17 cellular contexts compared by ENCODE assay signal in the genomic region with DNA sequence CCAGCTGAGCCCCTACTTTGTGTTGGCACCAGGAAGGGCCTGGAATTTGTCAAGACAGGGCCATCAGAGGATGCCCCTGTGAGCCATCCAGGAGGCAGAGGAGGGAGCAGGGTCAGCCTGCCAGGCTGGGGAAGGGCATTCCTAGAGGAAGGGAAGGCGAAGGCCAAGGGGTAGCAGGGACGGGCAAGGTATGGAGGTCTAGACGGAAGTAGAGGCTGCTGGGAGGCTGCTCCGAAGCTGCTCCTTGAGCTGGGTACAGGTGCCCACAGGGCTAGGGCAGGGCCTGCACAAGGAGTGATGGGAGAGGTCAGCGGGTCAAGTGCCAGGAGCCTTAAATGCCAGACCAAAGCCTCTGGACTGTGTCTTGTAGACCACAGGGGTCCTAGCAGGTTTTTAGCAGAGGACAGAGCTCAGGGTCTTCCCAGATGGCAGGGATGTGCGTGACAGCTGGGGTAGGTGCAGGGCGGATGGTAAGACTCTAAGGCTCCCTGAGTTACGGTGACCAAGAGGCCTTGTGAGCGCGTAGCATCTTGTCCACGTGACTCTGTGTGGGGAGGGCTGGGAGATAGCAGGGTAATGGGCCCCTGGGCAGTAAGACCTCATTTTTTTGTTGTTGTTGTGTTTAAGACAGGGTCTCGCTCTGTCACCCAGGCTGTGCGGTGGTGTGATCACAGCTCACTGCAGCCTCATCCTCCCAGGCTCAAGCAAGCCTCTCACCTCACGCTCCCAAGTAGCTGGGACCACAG. TPM values are rescaled to one million over a fixed set of nuclear protein-coding genes. Genes with fewer than 3 reads are reported as not detected.
DNase-seq lines count a peak whose midpoint lies in the region; ATAC-seq, FAIRE-seq and TF ChIP-seq lines count a peak whose summit lies in the region.
"Had no signal": no experiment of that assay in that cellular context is flagged by ENCODE, and none has a peak within 500 bp of the region (broad histone marks: within the 10 kb centered on the region; RNA-seq: fewer than 3 reads in every experiment).

No MANE protein-coding gene starts in this region.

- no peak overlapping the region for H3K27ac Mint-ChIP-seq in activated naive CD8-positive, alpha-beta T cell treated with anti-CD3 and anti-CD28 coated beads, Interleukin-2, amount 10 ng/mL, durations not matched to agents 7 days and 5 days
- H3K27ac Mint-ChIP-seq: activated CD4-positive, alpha-beta T cell treated with anti-CD3 and anti-CD28 coated beads for 36 hours; nephron; T-helper 17 cell had no signal

- no peak overlapping the region for H3K4me3 Mint-ChIP-seq in activated naive CD8-positive, alpha-beta T cell treated with anti-CD3 and anti-CD28 coated beads, Interleukin-2, amount 10 ng/mL, durations not matched to agents 7 days and 5 days
- H3K4me3 Mint-ChIP-seq: activated CD4-positive, alpha-beta T cell treated with anti-CD3 and anti-CD28 coated beads for 36 hours; nephron; T-helper 17 cell had no signal

- H3K36me3 ChIP-seq in right lobe of liver, result no peaks in the 10 kb centered on the region
- no peaks in the 10 kb centered on the region for H3K36me3 ChIP-seq in upper lobe of right lung

- no peaks in the 10 kb centered on the region for H3K27me3 Mint-ChIP-seq in activated naive CD8-positive, alpha-beta T cell treated with anti-CD3 and anti-CD28 coated beads, Interleukin-2, amount 10 ng/mL, durations not matched to agents 7 days and 5 days
- H3K27me3 Mint-ChIP-seq: activated CD4-positive, alpha-beta T cell treated with anti-CD3 and anti-CD28 coated beads for 36 hours had no signal

- no peaks in the 10 kb centered on the region for H3K9me3 ChIP-seq in right lobe of liver
- H3K9me3 ChIP-seq in upper lobe of right lung, result no peaks in the 10 kb centered on the region
- H3K9me3 ChIP-seq: tibial nerve had no signal

- no peak for TF ChIP-seq CTCF in right lobe of liver (IDR thresholded peaks at IDR 0.05)
- no peak for TF ChIP-seq CTCF in upper lobe of right lung (IDR thresholded peaks at IDR 0.05)

- intact Hi-C loops in Right ventricle myocardium inferior (cut with DNase I), result no loop called here
- intact Hi-C loops in left ventricle myocardium superior (cut with micrococcal nuclease), result no loop called here
- intact Hi-C loops in right lobe of liver (cut with DNase I), result loop anchor here (10.0 kb wide), 2 partner anchors 84 to 284 kb away; no protein-coding TSS in a partner anchor
- intact Hi-C loops in upper lobe of right lung (cut with DNase I), result no loop called here

- POLR2A ChIA-PET in activated naive CD8-positive, alpha-beta T cell treated with anti-CD3 and anti-CD28 coated beads, Interleukin-2, amount 10 ng/mL, durations not matched to agents 7 days and 5 days (lab: Charles Lee), result no interaction called here

- 66% methylated on average over 10 of the region's 14 CpGs for WGBS in right lobe of liver (ENCODE audit: insufficient coverage, low coverage, low lambda C conversion rate, missing lambda C conversion rate)

- no peak for FAIRE-seq in GM12892 (lab: Jason Lieb, UNC)

- peak; percentile 32 for DNase-seq in Right ventricle myocardium inferior (ENCODE audit: missing footprints)
- DNase-seq in left ventricle myocardium superior, result no peak
- DNase-seq in activated naive CD8-positive, alpha-beta T cell treated with anti-CD3 and anti-CD28 coated beads, Interleukin-2, amount 10 ng/mL, durations not matched to agents 7 days and 5 days, result peak; percentile 20
- peak in 2 of 3 donors; percentile 28 to 35 for DNase-seq in right lobe of liver
- DNase-seq in upper lobe of right lung, result peak; percentile 53
- DNase-seq in GM12892 (ENCODE audit: insufficient read length), result no peak
- DNase-seq in AG20443 (ENCODE audit: low spot score), result no peak
- DNase-seq: activated CD4-positive, alpha-beta T cell treated with anti-CD3 and anti-CD28 coated beads for 36 hours; Calu3; dermis blood vessel endothelial cell; NCI-H2081 treated with DMSO at 0.1 percent for 48 hours; NK-92 treated with Interleukin-12 subunit alpha and Interleukin-12 subunit beta, amount 100 ng/mL, for 24 hours; SHP77 treated with DMSO at 0.1 percent for 48 hours; T-helper 17 cell had no signal

- no peaks in the 10 kb centered on the region for H3K27me3 ChIP-seq in right lobe of liver
- H3K27me3 ChIP-seq in upper lobe of right lung, result no peaks in the 10 kb centered on the region
- H3K27me3 ChIP-seq: tibial nerve had no signal

- H3K9me3 Mint-ChIP-seq in activated naive CD8-positive, alpha-beta T cell treated with anti-CD3 and anti-CD28 coated beads, Interleukin-2, amount 10 ng/mL, durations not matched to agents 7 days and 5 days, result no peaks in the 10 kb centered on the region
- H3K9me3 Mint-ChIP-seq: nephron had no signal

- H3K4me1 ChIP-seq in right lobe of liver (no peaks in the 10 kb centered on the region), upper lobe of right lung (no peaks in the 10 kb centered on the region)

- H3K4me1 Mint-ChIP-seq in activated naive CD8-positive, alpha-beta T cell treated with anti-CD3 and anti-CD28 coated beads, Interleukin-2, amount 10 ng/mL, durations not matched to agents 7 days and 5 days, result no peaks in the 10 kb centered on the region
- H3K4me1 Mint-ChIP-seq: activated CD4-positive, alpha-beta T cell treated with anti-CD3 and anti-CD28 coated beads for 36 hours had no signal

- no peak for TF ChIP-seq POLR2A in right lobe of liver (IDR thresholded peaks at IDR 0.05)
- TF ChIP-seq POLR2A in GM12892 (IDR thresholded peaks at IDR 0.05; ENCODE audit: low read depth, low read length), result no peak

- no peak overlapping the region for H3K27ac ChIP-seq in right lobe of liver
- H3K27ac ChIP-seq in upper lobe of right lung, result no peak overlapping the region
- H3K27ac ChIP-seq: tibial nerve had no signal

- no peak overlapping the region for H3K4me3 ChIP-seq in right lobe of liver
- H3K4me3 ChIP-seq in upper lobe of right lung, result no peak overlapping the region
- H3K4me3 ChIP-seq: tibial nerve had no signal

- H3K36me3 Mint-ChIP-seq in activated naive CD8-positive, alpha-beta T cell treated with anti-CD3 and anti-CD28 coated beads, Interleukin-2, amount 10 ng/mL, durations not matched to agents 7 days and 5 days, result no peaks in the 10 kb centered on the region

- ATAC-seq in Right ventricle myocardium inferior (no peak), left ventricle myocardium superior (no peak), right lobe of liver (no peak), upper lobe of right lung (no peak), esophagus mucosa (no peak)
- no peak for ATAC-seq in activated naive CD8-positive, alpha-beta T cell treated with anti-CD3 and anti-CD28 coated beads, Interleukin-2, amount 10 ng/mL, durations not matched to agents 7 days and 5 days (ENCODE audit: low read depth)
- ATAC-seq: T-helper 17 cell had no signal

RNA-seq across cellular contexts. Expression of a gene that starts 31.7 kb away (rescaled TPM):
- total RNA-seq in Right ventricle myocardium inferior (55.4 TPM), left ventricle myocardium superior (72.6 TPM), right lobe of liver (10 to 100 TPM; 19.9 to 41.8 (median 27.4) TPM), upper lobe of right lung (115 TPM), esophagus mucosa (71.0 TPM)
- total RNA-seq in activated naive CD8-positive, alpha-beta T cell treated with anti-CD3 and anti-CD28 coated beads, Interleukin-2, amount 10 ng/mL, durations not matched to agents 7 days and 5 days, result 10 to 100 TPM; 98.5 to 99.3 TPM
- 53.9 TPM for polyA plus RNA-seq in GM12892 (2012; ENCODE audit: missing spikeins)

Comparison
In these comparisons a context has a peak if more than half of its experiments do, and no peak if none do; other contexts are left out.
1. DNase-seq: peak in Right ventricle myocardium inferior (single experiment), activated naive CD8-positive, alpha-beta T cell treated with anti-CD3 and anti-CD28 coated beads, Interleukin-2, amount 10 ng/mL, durations not matched to agents 7 days and 5 days (single experiment), right lobe of liver (2 of 3) and upper lobe of right lung (single experiment); none in left ventricle myocardium superior (single experiment), GM12892 (single experiment) and AG20443 (single experiment).
2. intact Hi-C loops: an anchor here in right lobe of liver (10.0 kb wide); none called in Right ventricle myocardium inferior, left ventricle myocardium superior and upper lobe of right lung.